Comparison of ENCODE assay signal across 9 cellular contexts in genomic region chrX:17788439-17788838, GRCh38. TPM values are rescaled to one million over a fixed set of nuclear protein-coding genes. Genes with fewer than 3 reads are reported as not detected.
DNase-seq lines count a peak whose midpoint lies in the region; ATAC-seq and TF ChIP-seq lines count a peak whose summit lies in the region.
"Had no signal": no experiment of that assay in that cellular context is flagged by ENCODE, and none has a peak within 500 bp of the region (broad histone marks: within the 10 kb centered on the region; RNA-seq: fewer than 3 reads in every experiment).

No MANE protein-coding gene starts in this region.

- peak; percentile 15 for DNase-seq in NCI-H1105 treated with DMSO at 0.1 percent for 48 hours (lab: John Stamatoyannopoulos, UW)
- no peak for DNase-seq in NCI-H1105 (lab: John Stamatoyannopoulos, UW)
- peak; percentile 6 for DNase-seq in LoVo (ENCODE audit: low spot score)
- DNase-seq in WERI-Rb-1, result peak; percentile 39
- peak; percentile 39 for DNase-seq in cerebellar cortex (ENCODE audit: low spot score)
- DNase-seq in right lobe of liver, result no peak
- peak; percentile 48 for DNase-seq in superior temporal gyrus (ENCODE audit: extremely low spot score)

- WGBS in right lobe of liver (ENCODE audit: insufficient coverage, low coverage, low lambda C conversion rate, missing lambda C conversion rate), result 3% methylated on average over 4 of the region's 4 CpGs

- TF ChIP-seq CTCF in WERI-Rb-1 (IDR thresholded peaks at IDR 0.05; ENCODE audit: low read depth, low read length) (peak; percentile 91), right lobe of liver (IDR thresholded peaks at IDR 0.05) (peak; percentile 50 to 86 (median 82))

- no peaks in the 10 kb centered on the region for H3K9me3 ChIP-seq in WERI-Rb-1 (ENCODE audit: severe bottlenecking)
- H3K9me3 ChIP-seq in right lobe of liver, result no peaks in the 10 kb centered on the region
- H3K9me3 ChIP-seq: BLaER1 had no signal

- H3K36me3 ChIP-seq in WERI-Rb-1 (no peaks in the 10 kb centered on the region), right lobe of liver (no peaks in the 10 kb centered on the region)
- H3K36me3 ChIP-seq: BLaER1 had no signal

- H3K27me3 ChIP-seq in WERI-Rb-1 (ENCODE audit: insufficient read depth, low read depth, severe bottlenecking) (peaks cover 22% of the 10 kb centered on the region), right lobe of liver (no peaks in the 10 kb centered on the region)

- ATAC-seq in right lobe of liver, result peak; percentile 71 to 81 (median 74)
- ATAC-seq in GM21360 (IDR thresholded peaks at IDR 0.05; ENCODE audit: unreplicated experiment), result no peak

- H3K4me3 ChIP-seq in WERI-Rb-1 (ENCODE audit: low read depth, low read length), result no peak overlapping the region
- no peak overlapping the region for H3K4me3 ChIP-seq in right lobe of liver
- H3K4me3 ChIP-seq: BLaER1 had no signal

- H3K27ac ChIP-seq in WERI-Rb-1 (no peak overlapping the region), right lobe of liver (no peak overlapping the region)
- H3K27ac ChIP-seq: BLaER1 had no signal

- TF ChIP-seq POLR2A in right lobe of liver (IDR thresholded peaks at IDR 0.05), result no peak

- intact Hi-C loops in right lobe of liver (cut with DNase I), result no loop called here

- no peaks in the 10 kb centered on the region for H3K4me1 ChIP-seq in right lobe of liver
- H3K4me1 ChIP-seq: BLaER1 had no signal

RNA-seq across cellular contexts. Expression of gene SCML1, which starts 51.1 kb away (rescaled TPM):
- 10 to 100 TPM in 5 of 6 experiments, 1 to 10 TPM in 1; 7.0 to 15.2 (median 13.8) TPM for total RNA-seq in right lobe of liver

Comparison
In these comparisons a context has a peak if more than half of its experiments do, and no peak if none do; other contexts are left out.
1. DNase-seq: peak in NCI-H1105 treated with DMSO at 0.1 percent for 48 hours (single experiment), LoVo (single experiment), WERI-Rb-1 (single experiment), cerebellar cortex (single experiment) and superior temporal gyrus (single experiment); none in NCI-H1105 (single experiment) and right lobe of liver (0 of 3).